In genomic region chr12:59374783-59375182, GRCh38 we compare ENCODE assay signal across 29 cellular contexts.
"Had no signal": no experiment of that assay in that cellular context is flagged by ENCODE, and none has a peak within 500 bp of the region (broad histone marks: within the 10 kb centered on the region; RNA-seq: fewer than 3 reads in every experiment).

No MANE protein-coding gene starts in this region.

- H3K36me3 ChIP-seq: stomach, suprapubic skin, thoracic aorta, thyroid gland, tibial artery, tibial nerve, transverse colon, upper lobe of left lung, upper lobe of right lung, uterus, vagina had no signal

- DNase-seq: stimulated activated CD4-positive, alpha-beta T cell treated with anti-CD3 and anti-CD28 coated beads, Interleukin-2, amount 100 ng/mL, for 48 hours; stimulated activated CD4-positive, alpha-beta T cell treated with anti-CD3 and anti-CD28 coated beads, Interleukin-4, amount 100 ng/mL, for 1 hour; stimulated activated CD4-positive, alpha-beta T cell treated with anti-CD3 and anti-CD28 coated beads, Interleukin-4, amount 100 ng/mL, for 24 hours; stimulated activated CD4-positive, alpha-beta T cell treated with anti-CD3 and anti-CD28 coated beads, Interleukin-4, amount 100 ng/mL, for 4 hours; stimulated activated CD8-positive, alpha-beta memory T cell treated with anti-CD3 and anti-CD28 coated beads, Interleukin-4, amount 100 ng/mL, for 48 hours; stimulated activated naive B cell treated with anti-CD40 and anti-IgM and Interleukin-4, amounts not matched to agents 10 μg/mL and 1 μg/mL and 100 μg/mL, for 72 hours; stimulated activated naive CD4-positive, alpha-beta T cell; stimulated activated naive CD4-positive, alpha-beta T cell treated with Interleukin-2 at 50 U/mL for 16 hours; stimulated activated naive CD8-positive, alpha-beta T cell treated with anti-CD3 and anti-CD28 coated beads, Interleukin-15, amount 100 ng/mL, for 72 hours; stimulated activated naive CD8-positive, alpha-beta T cell treated with anti-CD3 and anti-CD28 coated beads, Interleukin-15, Interleukin-2, amounts not matched to agents 100 U/mL and 50 U/mL, for 24 hours; stomach; substantia nigra; testis; thyroid gland; tibial artery; transverse colon; trophoblast cell; upper lobe of left lung; upper lobe of right lung; uterus had no signal

- H3K36me3 Mint-ChIP-seq: stimulated activated effector memory CD8-positive, alpha-beta T cell treated with anti-CD3 and anti-CD28 coated beads, Interleukin-12 subunit alpha, Interleukin-12 subunit beta, amount 100 ng/mL, for 72 hours; stimulated activated memory B cell treated with anti-CD40 and anti-IgM and Interleukin-4, amounts not matched to agents 10 μg/mL and 1 μg/mL and 100 μg/mL, for 72 hours; stimulated activated naive B cell treated with anti-CD40 and anti-IgM and Interleukin-4, amounts not matched to agents 10 μg/mL and 1 μg/mL and 100 μg/mL, for 72 hours; type B pancreatic cell had no signal

- H3K27ac ChIP-seq: stomach, suprapubic skin, testis, thoracic aorta, thyroid gland, tibial artery, tibial nerve, transverse colon, upper lobe of left lung, upper lobe of right lung, uterus, vagina had no signal

- H3K27ac Mint-ChIP-seq: stimulated activated effector memory CD8-positive, alpha-beta T cell treated with anti-CD3 and anti-CD28 coated beads, Interleukin-12 subunit alpha, Interleukin-12 subunit beta, amount 100 ng/mL, for 72 hours; stimulated activated memory B cell treated with anti-CD40 and anti-IgM and Interleukin-4, amounts not matched to agents 10 μg/mL and 1 μg/mL and 100 μg/mL, for 72 hours; stimulated activated naive B cell treated with anti-CD40 and anti-IgM and Interleukin-4, amounts not matched to agents 10 μg/mL and 1 μg/mL and 100 μg/mL, for 72 hours; stimulated activated naive CD8-positive, alpha-beta T cell treated with anti-CD3 and anti-CD28 coated beads, Interleukin-15, amount 100 ng/mL, for 72 hours; stimulated activated naive CD8-positive, alpha-beta T cell treated with anti-CD3 and anti-CD28 coated beads, Interleukin-15, Interleukin-2, amounts not matched to agents 100 ng/mL and 50 ng/mL, for 24 hours; type B pancreatic cell had no signal

- FAIRE-seq: urothelium cell line had no signal

- ATAC-seq: stimulated activated effector memory CD8-positive, alpha-beta T cell treated with anti-CD3 and anti-CD28 coated beads, Interleukin-12 subunit alpha, Interleukin-12 subunit beta, amount 100 ng/mL, for 72 hours; stimulated activated memory B cell treated with anti-CD40 and anti-IgM and Interleukin-4, amounts not matched to agents 10 μg/mL and 1 μg/mL and 100 μg/mL, for 72 hours; stimulated activated naive B cell treated with anti-CD40 and anti-IgM and Interleukin-4, amounts not matched to agents 10 μg/mL and 1 μg/mL and 100 μg/mL, for 72 hours; stimulated activated naive CD8-positive, alpha-beta T cell treated with anti-CD3 and anti-CD28 coated beads, Interleukin-15, amount 100 ng/mL, for 72 hours; stimulated activated naive CD8-positive, alpha-beta T cell treated with anti-CD3 and anti-CD28 coated beads, Interleukin-15, Interleukin-2, amounts not matched to agents 100 U/mL and 50 U/mL, for 24 hours; upper lobe of right lung had no signal

- H3K4me3 Mint-ChIP-seq: stimulated activated effector memory CD8-positive, alpha-beta T cell treated with anti-CD3 and anti-CD28 coated beads, Interleukin-12 subunit alpha, Interleukin-12 subunit beta, amount 100 ng/mL, for 72 hours; stimulated activated memory B cell treated with anti-CD40 and anti-IgM and Interleukin-4, amounts not matched to agents 10 μg/mL and 1 μg/mL and 100 μg/mL, for 72 hours; stimulated activated naive B cell treated with anti-CD40 and anti-IgM and Interleukin-4, amounts not matched to agents 10 μg/mL and 1 μg/mL and 100 μg/mL, for 72 hours; stimulated activated naive CD8-positive, alpha-beta T cell treated with anti-CD3 and anti-CD28 coated beads, Interleukin-15, amount 100 ng/mL, for 72 hours; stimulated activated naive CD8-positive, alpha-beta T cell treated with anti-CD3 and anti-CD28 coated beads, Interleukin-15, Interleukin-2, amounts not matched to agents 100 ng/mL and 50 ng/mL, for 24 hours; type B pancreatic cell had no signal

- H3K27me3 ChIP-seq: stomach, suprapubic skin, testis, thyroid gland, tibial artery, tibial nerve, transverse colon, upper lobe of left lung, upper lobe of right lung, uterus, vagina had no signal

- H3K9me3 Mint-ChIP-seq: stimulated activated effector memory CD8-positive, alpha-beta T cell treated with anti-CD3 and anti-CD28 coated beads, Interleukin-12 subunit alpha, Interleukin-12 subunit beta, amount 100 ng/mL, for 72 hours; stimulated activated memory B cell treated with anti-CD40 and anti-IgM and Interleukin-4, amounts not matched to agents 10 μg/mL and 1 μg/mL and 100 μg/mL, for 72 hours; stimulated activated naive B cell treated with anti-CD40 and anti-IgM and Interleukin-4, amounts not matched to agents 10 μg/mL and 1 μg/mL and 100 μg/mL, for 72 hours; stimulated activated naive CD8-positive, alpha-beta T cell treated with anti-CD3 and anti-CD28 coated beads, Interleukin-15, amount 100 ng/mL, for 72 hours; stimulated activated naive CD8-positive, alpha-beta T cell treated with anti-CD3 and anti-CD28 coated beads, Interleukin-15, Interleukin-2, amounts not matched to agents 100 ng/mL and 50 ng/mL, for 24 hours; type B pancreatic cell had no signal

- H3K4me1 ChIP-seq: stomach, suprapubic skin, testis, thyroid gland, tibial artery, tibial nerve, transverse colon, upper lobe of left lung, upper lobe of right lung, uterus, vagina had no signal

- H3K4me3 ChIP-seq: stomach, suprapubic skin, testis, thoracic aorta, thyroid gland, tibial artery, tibial nerve, transverse colon, upper lobe of left lung, upper lobe of right lung, uterus, vagina had no signal

- H3K9me3 ChIP-seq: stomach, suprapubic skin, testis, thoracic aorta, thyroid gland, tibial artery, tibial nerve, transverse colon, upper lobe of left lung, upper lobe of right lung, uterus, vagina had no signal

- H3K27me3 Mint-ChIP-seq: stimulated activated memory B cell treated with anti-CD40 and anti-IgM and Interleukin-4, amounts not matched to agents 10 μg/mL and 1 μg/mL and 100 μg/mL, for 72 hours; stimulated activated naive CD8-positive, alpha-beta T cell treated with anti-CD3 and anti-CD28 coated beads, Interleukin-15, amount 100 ng/mL, for 72 hours; type B pancreatic cell had no signal

- H3K4me1 Mint-ChIP-seq: stimulated activated effector memory CD8-positive, alpha-beta T cell treated with anti-CD3 and anti-CD28 coated beads, Interleukin-12 subunit alpha, Interleukin-12 subunit beta, amount 100 ng/mL, for 72 hours; stimulated activated memory B cell treated with anti-CD40 and anti-IgM and Interleukin-4, amounts not matched to agents 10 μg/mL and 1 μg/mL and 100 μg/mL, for 72 hours; stimulated activated naive B cell treated with anti-CD40 and anti-IgM and Interleukin-4, amounts not matched to agents 10 μg/mL and 1 μg/mL and 100 μg/mL, for 72 hours; stimulated activated naive CD8-positive, alpha-beta T cell treated with anti-CD3 and anti-CD28 coated beads, Interleukin-15, amount 100 ng/mL, for 72 hours had no signal
